Comparison of ENCODE assay signal across 12 cellular contexts in genomic region chr10:48470893-48471805, GRCh38.
A peak's percentile ranks its signal among the peaks of the same experiment; 100 is the strongest.
DNase-seq lines count a peak whose midpoint lies in the region; ATAC-seq, FAIRE-seq and TF ChIP-seq lines count a peak whose summit lies in the region.
"Had no signal": no experiment of that assay in that cellular context is flagged by ENCODE, and none has a peak within 500 bp of the region (broad histone marks: within the 10 kb centered on the region; RNA-seq: fewer than 3 reads in every experiment).

No MANE protein-coding gene starts in this region.

- H3K36me3 ChIP-seq in fibroblast of lung (ENCODE audit: control insufficient read depth, insufficient read depth, low read length) (peaks cover 1% of the 10 kb centered on the region), stomach (no peaks in the 10 kb centered on the region), smooth muscle cell (ENCODE audit: low read depth) (no peaks in the 10 kb centered on the region)

- H3K4me2 ChIP-seq in fibroblast of lung (ENCODE audit: extremely low read depth, insufficient read depth, low read length) = no peak overlapping the region
- no peak overlapping the region for H3K4me2 ChIP-seq in smooth muscle cell

- no peaks in the 10 kb centered on the region for H3F3A ChIP-seq in smooth muscle cell (ENCODE audit: low read depth)

- H3K27ac Mint-ChIP-seq in activated T-cell treated with anti-CD3 and anti-CD28 coated beads, Interleukin-2, amount 50 U/mL, for 24 hours = no peak overlapping the region
- H3K27ac Mint-ChIP-seq in activated CD8-positive, alpha-beta T cell treated with anti-CD3 and anti-CD28 coated beads, Interleukin-2, amount 10 ng/mL, durations not matched to agents 7 days and 5 days = no peak overlapping the region
- H3K27ac Mint-ChIP-seq: B cell had no signal

- intact Hi-C loops in stomach (cut with DNase I; ENCODE audit: low total_unique reads) = no loop called here

- H3K9ac ChIP-seq in fibroblast of lung (ENCODE audit: insufficient read depth, low read length) (no peak overlapping the region), smooth muscle cell (ENCODE audit: low read depth) (no peak overlapping the region)

- H3K27me3 ChIP-seq in fibroblast of lung (ENCODE audit: control insufficient read depth, insufficient read depth, low read length) (no peaks in the 10 kb centered on the region), stomach (peaks cover 0 to 21% (median 6%) of the 10 kb centered on the region in 3 donors), smooth muscle cell (ENCODE audit: low read depth) (peaks cover 11% of the 10 kb centered on the region)

- H3K4me1 Mint-ChIP-seq in activated T-cell treated with anti-CD3 and anti-CD28 coated beads, Interleukin-2, amount 50 U/mL, for 24 hours (ENCODE audit: low read depth) = no peaks in the 10 kb centered on the region
- H3K4me1 Mint-ChIP-seq in activated T-cell treated with anti-CD3 and anti-CD28 coated beads, Interleukin-2, amount 50 U/mL, for 4 hours (ENCODE audit: low read depth) = no peaks in the 10 kb centered on the region
- peaks cover 30% of the 10 kb centered on the region for H3K4me1 Mint-ChIP-seq in activated CD8-positive, alpha-beta T cell treated with anti-CD3 and anti-CD28 coated beads, Interleukin-2, amount 10 ng/mL, durations not matched to agents 7 days and 5 days (ENCODE audit: low read depth)
- H3K4me1 Mint-ChIP-seq: B cell had no signal

- POLR2A ChIA-PET in activated CD8-positive, alpha-beta T cell treated with anti-CD3 and anti-CD28 coated beads, Interleukin-2, amount 10 ng/mL, durations not matched to agents 7 days and 5 days (lab: Charles Lee) = no interaction called here

- no peak for TF ChIP-seq EP300 in stomach (IDR thresholded peaks at IDR 0.05)

- ATAC-seq in activated T-cell treated with anti-CD3 and anti-CD28 coated beads, Interleukin-2, amount 50 U/mL, for 4 hours = no peak
- no peak for ATAC-seq in activated CD8-positive, alpha-beta T cell treated with anti-CD3 and anti-CD28 coated beads, Interleukin-2, amount 10 ng/mL, durations not matched to agents 7 days and 5 days
- ATAC-seq: SK-N-SH treated with all-trans-retinoic acid at 6 μM for 48 hours had no signal

- no peaks in the 10 kb centered on the region for H4K20me1 ChIP-seq in fibroblast of lung (ENCODE audit: control insufficient read depth, extremely low read depth, insufficient read depth, low read length)
- no peaks in the 10 kb centered on the region for H4K20me1 ChIP-seq in smooth muscle cell (ENCODE audit: low read depth)

- no peaks in the 10 kb centered on the region for H3K9me3 Mint-ChIP-seq in activated T-cell treated with anti-CD3 and anti-CD28 coated beads, Interleukin-2, amount 50 U/mL, for 24 hours
- no peaks in the 10 kb centered on the region for H3K9me3 Mint-ChIP-seq in activated T-cell treated with anti-CD3 and anti-CD28 coated beads, Interleukin-2, amount 50 U/mL, for 4 hours
- no peaks in the 10 kb centered on the region for H3K9me3 Mint-ChIP-seq in activated CD8-positive, alpha-beta T cell treated with anti-CD3 and anti-CD28 coated beads, Interleukin-2, amount 10 ng/mL, durations not matched to agents 7 days and 5 days (ENCODE audit: insufficient read depth)

- H3K36me3 Mint-ChIP-seq in activated T-cell treated with anti-CD3 and anti-CD28 coated beads, Interleukin-2, amount 50 U/mL, for 24 hours (ENCODE audit: low read depth) = no peaks in the 10 kb centered on the region
- H3K36me3 Mint-ChIP-seq in activated T-cell treated with anti-CD3 and anti-CD28 coated beads, Interleukin-2, amount 50 U/mL, for 4 hours (ENCODE audit: insufficient read depth) = no peaks in the 10 kb centered on the region
- no peaks in the 10 kb centered on the region for H3K36me3 Mint-ChIP-seq in activated CD8-positive, alpha-beta T cell treated with anti-CD3 and anti-CD28 coated beads, Interleukin-2, amount 10 ng/mL, durations not matched to agents 7 days and 5 days (ENCODE audit: low read depth)

- H2AFZ ChIP-seq in fibroblast of lung (ENCODE audit: low read length) (no peak overlapping the region), smooth muscle cell (ENCODE audit: low read depth) (no peak overlapping the region)

- H3K79me2 ChIP-seq in fibroblast of lung (ENCODE audit: control insufficient read depth, insufficient read depth, low read length) (peaks cover 37% of the 10 kb centered on the region), smooth muscle cell (ENCODE audit: low read depth) (no peaks in the 10 kb centered on the region)

- DNase-seq in activated T-cell treated with anti-CD3 and anti-CD28 coated beads, Interleukin-2, amount 50 U/mL, for 24 hours = peak; percentile 21
- DNase-seq in activated T-cell treated with anti-CD3 and anti-CD28 coated beads, Interleukin-2, amount 50 U/mL, for 4 hours = no peak
- DNase-seq in RCC 7860 (ENCODE audit: low spot score) (peak; percentile 13), fibroblast of lung (ENCODE audit: low read depth in 2 of 2) (peak; percentile 45 to 63), stomach (peak; percentile 11), smooth muscle cell (lab: John Stamatoyannopoulos, UW; ENCODE audit: unreplicated experiment) (no peak), Kasumi-1 (lab: John Stamatoyannopoulos, UW) (no peak)
- no peak for DNase-seq in activated CD8-positive, alpha-beta T cell treated with anti-CD3 and anti-CD28 coated beads, Interleukin-2, amount 10 ng/mL, durations not matched to agents 7 days and 5 days
- DNase-seq: midbrain had no signal

- TF ChIP-seq CTCF in fibroblast of lung (conservative IDR thresholded peaks at IDR 0.05 in 1 of 2, IDR thresholded peaks at IDR 0.05 in 1 of 2; ENCODE audit: low read depth in 1 of 2, low read length in 2 of 2) (no peak), stomach (IDR thresholded peaks at IDR 0.05) (no peak), smooth muscle cell (IDR thresholded peaks at IDR 0.05; ENCODE audit: borderline replicate concordance, insufficient read depth, poor library complexity, severe bottlenecking) (no peak)

- H3K4me3 ChIP-seq in fibroblast of lung (replicated peaks in 1 of 4; ENCODE audit: control extremely low read depth in 1 of 4, insufficient read depth in 1 of 4, low read depth in 3 of 4, low read length in 4 of 4) = no peak overlapping the region
- H3K4me3 ChIP-seq in stomach = no peak overlapping the region
- no peak overlapping the region for H3K4me3 ChIP-seq in smooth muscle cell

- 76 to 84% (median 80%) methylated on average over 6 to 8 of the region's 8 CpGs for WGBS in stomach, 5 donors
- 78% methylated on average over 8 of the region's 8 CpGs for WGBS in smooth muscle cell (ENCODE audit: low lambda C conversion rate)

- no peak for TF ChIP-seq POLR2A in stomach (IDR thresholded peaks at IDR 0.05)

- H3K27me3 Mint-ChIP-seq in activated T-cell treated with anti-CD3 and anti-CD28 coated beads, Interleukin-2, amount 50 U/mL, for 24 hours = no peaks in the 10 kb centered on the region
- H3K27me3 Mint-ChIP-seq in activated T-cell treated with anti-CD3 and anti-CD28 coated beads, Interleukin-2, amount 50 U/mL, for 4 hours (ENCODE audit: low read depth) = peaks cover 2% of the 10 kb centered on the region
- H3K27me3 Mint-ChIP-seq in activated CD8-positive, alpha-beta T cell treated with anti-CD3 and anti-CD28 coated beads, Interleukin-2, amount 10 ng/mL, durations not matched to agents 7 days and 5 days (ENCODE audit: low read depth) = peaks cover 20% of the 10 kb centered on the region

- no peak for FAIRE-seq in RCC 7860 (lab: Jason Lieb, UNC)
- FAIRE-seq: GM19239 had no signal

- no peak overlapping the region for H3K4me3 Mint-ChIP-seq in activated T-cell treated with anti-CD3 and anti-CD28 coated beads, Interleukin-2, amount 50 U/mL, for 24 hours
- H3K4me3 Mint-ChIP-seq in activated T-cell treated with anti-CD3 and anti-CD28 coated beads, Interleukin-2, amount 50 U/mL, for 4 hours = no peak overlapping the region
- no peak overlapping the region for H3K4me3 Mint-ChIP-seq in activated CD8-positive, alpha-beta T cell treated with anti-CD3 and anti-CD28 coated beads, Interleukin-2, amount 10 ng/mL, durations not matched to agents 7 days and 5 days
- H3K4me3 Mint-ChIP-seq: B cell had no signal

- H3K9me3 ChIP-seq in fibroblast of lung (ENCODE audit: control insufficient read depth, insufficient read depth, low read depth, low read length) = no peaks in the 10 kb centered on the region
- H3K9me3 ChIP-seq in stomach = no peaks in the 10 kb centered on the region
- no peaks in the 10 kb centered on the region for H3K9me3 ChIP-seq in smooth muscle cell (replicated peaks; ENCODE audit: low read depth)

- H3K4me1 ChIP-seq in fibroblast of lung (ENCODE audit: control insufficient read depth, extremely low read depth, insufficient read depth, low read length) (peaks cover 3% of the 10 kb centered on the region), stomach (peaks cover 0 to 4% (median 3%) of the 10 kb centered on the region in 4 donors), smooth muscle cell (ENCODE audit: low read depth) (peaks cover 12% of the 10 kb centered on the region)

- H3K27ac ChIP-seq in fibroblast of lung (ENCODE audit: insufficient read depth, low read length) (no peak overlapping the region), stomach (no peak overlapping the region), smooth muscle cell (ENCODE audit: low read depth) (no peak overlapping the region)

- CTCF ChIA-PET in activated CD8-positive, alpha-beta T cell treated with anti-CD3 and anti-CD28 coated beads, Interleukin-2, amount 10 ng/mL, durations not matched to agents 7 days and 5 days (lab: Charles Lee) = no interaction called here

Comparison
In these comparisons a context has a peak if more than half of its experiments do, and no peak if none do; other contexts are left out.
1. DNase-seq: peak in activated T-cell treated with anti-CD3 and anti-CD28 coated beads, Interleukin-2, amount 50 U/mL, for 24 hours (single experiment), RCC 7860 (single experiment), fibroblast of lung (2 of 2) and stomach (single experiment); none in activated T-cell treated with anti-CD3 and anti-CD28 coated beads, Interleukin-2, amount 50 U/mL, for 4 hours (single experiment), smooth muscle cell (single experiment), Kasumi-1 (0 of 2) and activated CD8-positive, alpha-beta T cell treated with anti-CD3 and anti-CD28 coated beads, Interleukin-2, amount 10 ng/mL, durations not matched to agents 7 days and 5 days (single experiment).